In genomic region chr4:83894831-83895230, GRCh38 we compare ENCODE assay signal across 27 cellular contexts.
"Had no signal": no experiment of that assay in that cellular context is flagged by ENCODE, and none has a peak within 500 bp of the region (broad histone marks: within the 10 kb centered on the region; RNA-seq: fewer than 3 reads in every experiment).

No MANE protein-coding gene starts in this region.

- H3K9ac ChIP-seq: KMS-11 had no signal

- H3K4me2 ChIP-seq: KMS-11 had no signal

- H3K4me3 ChIP-seq: MG63, SJSA1 had no signal

- DNase-seq: activated B cell treated with CpG ODN at 0.5 μM for 24 hours; activated CD4-positive, alpha-beta memory T cell treated with anti-CD3 and anti-CD28 coated beads for 36 hours; activated CD4-positive, alpha-beta T cell treated with anti-CD3 and anti-CD28 coated beads for 1 hour; activated CD4-positive, alpha-beta T cell treated with anti-CD3 and anti-CD28 coated beads, Interleukin-2, amount 10 ng/mL, durations not matched to agents 24 days and 14 days; activated CD8-positive, alpha-beta memory T cell treated with anti-CD3 and anti-CD28 coated beads for 24 hours; activated gamma-delta T cell; activated naive CD4-positive, alpha-beta T cell treated with anti-CD3 and anti-CD28 coated beads for 36 hours; activated T-cell treated with anti-CD3 and anti-CD28 coated beads for 4 hours; activated T-cell treated with anti-CD3 and anti-CD28 coated beads, Interleukin-2, amount 50 U/mL, for 48 hours; amygdala; MG63; MV-4-11; NCI-H1092 treated with DMSO at 0.1 percent for 48 hours; NCI-H1417 treated with DMSO at 0.1 percent for 48 hours; NCI-H1694; NCI-H2029; NCI-H2107; NCI-H2171 treated with DMSO at 0.1 percent for 48 hours; NCI-H226; NCI-H526; PC-3; SHP77; SW 1271 had no signal

- H3K36me3 ChIP-seq: MG63, SJSA1 had no signal

- H3K27me3 ChIP-seq: MG63, SJSA1 had no signal

- H3K9me3 ChIP-seq: MG63, SJSA1 had no signal

- H3K27ac ChIP-seq: KMS-11, SJSA1 had no signal

- ATAC-seq: activated T-helper 17 cell treated with anti-CD3 and anti-CD28 coated beads, Interleukin-2, amount 50 U/mL, for 72 hours; PC-3; SK-N-SH treated with all-trans-retinoic acid at 6 μM for 48 hours had no signal
